In the genomic region with DNA sequence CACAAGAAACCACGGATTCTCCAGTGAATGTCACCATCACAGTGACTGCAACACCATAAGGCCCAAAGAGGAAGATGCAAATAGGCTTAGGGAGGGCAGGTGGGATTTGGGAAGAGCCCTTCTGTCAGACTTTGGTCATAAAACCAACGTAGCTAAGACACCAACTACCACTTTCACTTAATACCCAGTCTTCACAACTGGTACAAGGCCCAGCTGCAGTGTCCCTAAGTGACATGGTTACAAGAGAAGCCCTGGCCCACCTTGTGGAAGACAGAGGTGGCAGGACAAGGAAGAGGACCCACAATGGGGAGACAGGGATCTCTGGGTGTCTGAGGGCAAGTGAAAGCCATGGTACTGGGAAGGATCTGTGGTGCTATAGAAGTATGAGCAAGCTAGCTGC, we compare ENCODE assay signal across 20 cellular contexts. TPM values are rescaled to one million over a fixed set of nuclear protein-coding genes. Genes with fewer than 3 reads are reported as not detected.
A peak's percentile ranks its signal among the peaks of the same experiment; 100 is the strongest.
DNase-seq lines count a peak whose midpoint lies in the region; TF ChIP-seq lines count a peak whose summit lies in the region.
"Had no signal": no experiment of that assay in that cellular context is flagged by ENCODE, and none has a peak within 500 bp of the region (broad histone marks: within the 10 kb centered on the region; RNA-seq: fewer than 3 reads in every experiment).

No MANE protein-coding gene starts in this region.

- H3K4me3 ChIP-seq in sigmoid colon (no peak overlapping the region), BE2C (ENCODE audit: low read depth, low read length) (no peak overlapping the region)
- H3K4me3 ChIP-seq: HAP-1, SK-N-MC had no signal

- no peak for TF ChIP-seq POLR2A in sigmoid colon (IDR thresholded peaks at IDR 0.05)

- no peaks in the 10 kb centered on the region for H3K36me3 Mint-ChIP-seq in activated T-helper 2 cell treated with anti-CD3 and anti-CD28 coated beads, Interferon-gamma antibody, Interleukin-2, Interleukin-4, amounts not matched to agents 10 μg/mL and 5 μg/mL and 100 μg/mL, durations not matched to agents 14 hours and 24 hours and 36 hours (ENCODE audit: low read depth)
- H3K36me3 Mint-ChIP-seq: CD4-positive, alpha-beta memory T cell; IgD-negative memory B cell had no signal

- no peak for TF ChIP-seq EP300 in sigmoid colon (IDR thresholded peaks at IDR 0.05)

- peak overlapping the region; percentile 67 for H3K27ac ChIP-seq in caudate nucleus (ENCODE audit: low read depth, low read length)
- H3K27ac ChIP-seq in sigmoid colon: peak overlapping the region; percentile 20 to 58 (median 30)
- H3K27ac ChIP-seq: 22Rv1, HL-60, SK-N-MC had no signal

- DNase-seq in NCI-H82 (lab: John Stamatoyannopoulos, UW) (peak; percentile 15), NCI-H82 treated with DMSO at 0.1 percent for 48 hours (lab: John Stamatoyannopoulos, UW; ENCODE audit: unreplicated experiment) (no peak), Kasumi-1 (lab: John Stamatoyannopoulos, UW) (peak; percentile 26 to 27), caudate nucleus (lab: John Stamatoyannopoulos, UW) (no peak), sigmoid colon (no peak), KG1 (lab: John Stamatoyannopoulos, UW) (no peak), BE2C (no peak)
- no peak for DNase-seq in activated T-helper 2 cell treated with anti-CD3 and anti-CD28 coated beads, Interferon-gamma antibody, Interleukin-2, Interleukin-4, amounts not matched to agents 10 μg/mL and 5 μg/mL and 100 μg/mL, durations not matched to agents 14 hours and 24 hours and 36 hours (ENCODE audit: low spot score)
- DNase-seq: Calu3; CD4-positive, alpha-beta memory T cell; NCI-H1436; NCI-H2029 treated with DMSO at 0.1 percent for 48 hours; NCI-H774 had no signal

- H3K4me1 Mint-ChIP-seq in activated T-helper 2 cell treated with anti-CD3 and anti-CD28 coated beads, Interferon-gamma antibody, Interleukin-2, Interleukin-4, amounts not matched to agents 10 μg/mL and 5 μg/mL and 100 μg/mL, durations not matched to agents 14 hours and 24 hours and 36 hours (ENCODE audit: low read depth): peaks cover 6% of the 10 kb centered on the region

- 86 to 92% methylated on average over 2 of the region's 2 CpGs for WGBS in sigmoid colon, 2 donors

- intact Hi-C loops in sigmoid colon (cut with DNase I): no loop called here
- intact Hi-C loops in activated T-helper 2 cell treated with anti-CD3 and anti-CD28 coated beads, Interferon-gamma antibody, Interleukin-2, Interleukin-4, amounts not matched to agents 10 μg/mL and 5 μg/mL and 100 μg/mL, durations not matched to agents 14 hours and 24 hours and 36 hours (cut with micrococcal nuclease): no loop called here

- H3K27me3 Mint-ChIP-seq in activated T-helper 2 cell treated with anti-CD3 and anti-CD28 coated beads, Interferon-gamma antibody, Interleukin-2, Interleukin-4, amounts not matched to agents 10 μg/mL and 5 μg/mL and 100 μg/mL, durations not matched to agents 14 hours and 24 hours and 36 hours (ENCODE audit: low read depth): no peaks in the 10 kb centered on the region

- H3K27ac Mint-ChIP-seq in activated T-helper 2 cell treated with anti-CD3 and anti-CD28 coated beads, Interferon-gamma antibody, Interleukin-2, Interleukin-4, amounts not matched to agents 10 μg/mL and 5 μg/mL and 100 μg/mL, durations not matched to agents 14 hours and 24 hours and 36 hours: no peak overlapping the region
- H3K27ac Mint-ChIP-seq: CD4-positive, alpha-beta memory T cell; IgD-negative memory B cell had no signal

- H3K9me3 ChIP-seq in sigmoid colon (no peaks in the 10 kb centered on the region), BE2C (no peaks in the 10 kb centered on the region)
- H3K9me3 ChIP-seq: HAP-1 had no signal

- H3K27me3 ChIP-seq in sigmoid colon (no peaks in the 10 kb centered on the region), BE2C (no peaks in the 10 kb centered on the region)

- peaks cover 5 to 52% (median 18%) of the 10 kb centered on the region in 4 donors for H3K36me3 ChIP-seq in sigmoid colon
- H3K36me3 ChIP-seq in BE2C: peaks cover 58% of the 10 kb centered on the region
- H3K36me3 ChIP-seq: HAP-1 had no signal

- H3K4me3 Mint-ChIP-seq in activated T-helper 2 cell treated with anti-CD3 and anti-CD28 coated beads, Interferon-gamma antibody, Interleukin-2, Interleukin-4, amounts not matched to agents 10 μg/mL and 5 μg/mL and 100 μg/mL, durations not matched to agents 14 hours and 24 hours and 36 hours (ENCODE audit: low read depth): no peak overlapping the region
- H3K4me3 Mint-ChIP-seq: CD4-positive, alpha-beta memory T cell; IgD-negative memory B cell had no signal

- no peak for TF ChIP-seq CTCF in sigmoid colon (IDR thresholded peaks at IDR 0.05)
- TF ChIP-seq CTCF in BE2C (IDR thresholded peaks at IDR 0.05; ENCODE audit: low read depth, low read length): no peak

- no peaks in the 10 kb centered on the region for H3K9me3 Mint-ChIP-seq in activated T-helper 2 cell treated with anti-CD3 and anti-CD28 coated beads, Interferon-gamma antibody, Interleukin-2, Interleukin-4, amounts not matched to agents 10 μg/mL and 5 μg/mL and 100 μg/mL, durations not matched to agents 14 hours and 24 hours and 36 hours
- H3K9me3 Mint-ChIP-seq: CD4-positive, alpha-beta memory T cell; IgD-negative memory B cell had no signal

- peaks cover under 1 to 29% (median 27%) of the 10 kb centered on the region in 4 donors for H3K4me1 ChIP-seq in sigmoid colon
- peaks cover 30% of the 10 kb centered on the region for H3K4me1 ChIP-seq in BE2C
- H3K4me1 ChIP-seq: HAP-1 had no signal

RNA-seq across cellular contexts. Expression of a gene that starts 10.0 kb away (rescaled TPM):
- under 1 TPM in 1 of 4 donors, not detected in 3; 0.68 TPM for total RNA-seq in sigmoid colon
- not detected for polyA plus RNA-seq in sigmoid colon
- 1.3 TPM for polyA plus RNA-seq in BE2C (2012; ENCODE audit: insufficient read depth, insufficient read length, low read depth)
- total RNA-seq in activated T-helper 2 cell treated with anti-CD3 and anti-CD28 coated beads, Interferon-gamma antibody, Interleukin-2, Interleukin-4, amounts not matched to agents 10 μg/mL and 5 μg/mL and 100 μg/mL, durations not matched to agents 14 hours and 24 hours and 36 hours: not detected in 2 replicates
- total RNA-seq: Calu3; CD4-positive, alpha-beta memory T cell had no signal
- polyA plus RNA-seq: BJ; CD4-positive, alpha-beta memory T cell; IgD-negative memory B cell had no signal

RNA-seq across cellular contexts. Expression of a gene that starts 51.5 kb away (rescaled TPM):
- 1 to 10 TPM in 1 of 4 donors, under 1 TPM in 3; 0.14 to 1.7 (median 0.44) TPM for total RNA-seq in sigmoid colon
- under 1 TPM in 2 of 3 donors, not detected in 1; 0.23 to 0.60 TPM for polyA plus RNA-seq in sigmoid colon
- 5.5 TPM for polyA plus RNA-seq in BE2C (2012; ENCODE audit: insufficient read depth, insufficient read length, low read depth)
- total RNA-seq in activated T-helper 2 cell treated with anti-CD3 and anti-CD28 coated beads, Interferon-gamma antibody, Interleukin-2, Interleukin-4, amounts not matched to agents 10 μg/mL and 5 μg/mL and 100 μg/mL, durations not matched to agents 14 hours and 24 hours and 36 hours: not detected in 2 replicates
- total RNA-seq: Calu3; CD4-positive, alpha-beta memory T cell; NCI-H460 had no signal
- polyA plus RNA-seq: BJ; CD4-positive, alpha-beta memory T cell had no signal

RNA-seq across cellular contexts. Expression of a gene that starts 52.9 kb away (rescaled TPM):
- 10 to 100 TPM in 3 of 4 donors, 1 to 10 TPM in 1; 6.4 to 21.6 (median 11.9) TPM for total RNA-seq in sigmoid colon
- 1 to 10 TPM; 7.6 to 9.2 (median 7.8) TPM for polyA plus RNA-seq in sigmoid colon
- polyA plus RNA-seq in BE2C (2012; ENCODE audit: insufficient read depth, insufficient read length, low read depth): 67.5 TPM
- total RNA-seq in activated T-helper 2 cell treated with anti-CD3 and anti-CD28 coated beads, Interferon-gamma antibody, Interleukin-2, Interleukin-4, amounts not matched to agents 10 μg/mL and 5 μg/mL and 100 μg/mL, durations not matched to agents 14 hours and 24 hours and 36 hours: 16.0 and 17.0 TPM in 2 replicates

Comparison
In these comparisons a context has a peak if more than half of its experiments do, and no peak if none do; other contexts are left out.
1. DNase-seq: peak in NCI-H82 (single experiment) and Kasumi-1 (2 of 2); none in NCI-H82 treated with DMSO at 0.1 percent for 48 hours (single experiment), caudate nucleus (0 of 61), sigmoid colon (single experiment), KG1 (single experiment), BE2C (single experiment) and activated T-helper 2 cell treated with anti-CD3 and anti-CD28 coated beads, Interferon-gamma antibody, Interleukin-2, Interleukin-4, amounts not matched to agents 10 μg/mL and 5 μg/mL and 100 μg/mL, durations not matched to agents 14 hours and 24 hours and 36 hours (single experiment).